ENCODE assay signal across 8 cellular contexts in the genomic region with DNA sequence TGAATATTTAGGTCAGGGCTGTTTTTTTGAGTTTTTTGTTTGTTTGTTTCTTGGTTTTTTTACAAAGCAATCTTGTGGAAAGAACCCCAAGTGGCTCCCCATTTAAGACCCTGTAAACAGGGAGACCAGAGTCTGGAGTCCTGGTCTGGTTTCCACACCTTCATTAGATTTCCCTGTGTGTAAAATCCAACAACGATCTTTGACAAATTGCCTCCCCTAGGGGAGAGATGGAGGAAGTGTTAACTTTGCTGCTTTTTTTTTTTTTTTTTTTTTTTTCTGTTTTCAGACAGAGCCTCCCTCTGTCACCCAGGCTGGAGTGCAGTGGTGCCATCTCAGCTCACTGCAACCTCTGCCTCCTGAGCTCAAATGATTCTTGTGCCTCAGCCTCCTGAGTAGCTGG.
A peak's percentile ranks its signal among the peaks of the same experiment; 100 is the strongest.
DNase-seq lines count a peak whose midpoint lies in the region; ATAC-seq, FAIRE-seq and TF ChIP-seq lines count a peak whose summit lies in the region.
"Not testable (repeated sequence)": the region's sequence is repeated elsewhere in the genome, so short reads cannot be mapped to it uniquely, and the experiment has no call there.

No MANE protein-coding gene starts in this region.

- intact Hi-C loops in HCT116 (cut with micrococcal nuclease); PC-3 (cut with micrococcal nuclease); K562 (cut with micrococcal nuclease); mucosa of descending colon (cut with DNase I, micrococcal nuclease); transverse colon (cut with DNase I; ENCODE audit: low total_unique reads): not testable (repeated sequence)

- not testable (repeated sequence) for H2AFZ ChIP-seq in HCT116 (ENCODE audit: low read depth, low read length, poor library complexity, severe bottlenecking); PC-3 (ENCODE audit: low read length); K562 (ENCODE audit: low read depth, low read length)

- not testable (repeated sequence) for H3K27me3 ChIP-seq in HCT116 (ENCODE audit: insufficient read depth, low read length); PC-3 (ENCODE audit: low read length); K562 (ENCODE audit: control insufficient read depth in 2 of 2, insufficient read depth in 2 of 2, low read length in 2 of 2); transverse colon

- TF ChIP-seq RAD21 in HCT116 (IDR thresholded peaks at IDR 0.05; ENCODE audit: low read depth), result peak; percentile 59
- TF ChIP-seq RAD21 in K562 (CRISPR knock-in tag; conservative IDR thresholded peaks at IDR 0.05 in 1 of 2, IDR thresholded peaks at IDR 0.05 in 1 of 2), result not testable (repeated sequence)

- not testable (repeated sequence) for H3K9ac ChIP-seq in HCT116 (ENCODE audit: low read length); PC-3 (ENCODE audit: low read length); K562 (ENCODE audit: insufficient read depth in 1 of 2, low read depth in 2 of 2, low read length in 2 of 2)

- H3K4me1 ChIP-seq in HCT116 (ENCODE audit: control insufficient read depth in 1 of 2, insufficient read depth in 2 of 2, low read length in 2 of 2); PC-3 (ENCODE audit: insufficient read depth, low read length); K562 (replicated peaks in 1 of 2; ENCODE audit: control insufficient read depth in 2 of 2, insufficient read depth in 2 of 2, low read length in 2 of 2); mucosa of descending colon (ENCODE audit: low read depth); transverse colon: not testable (repeated sequence)

- CTCF ChIA-PET in HCT116 (lab: Charles Lee); PC-3 (lab: Charles Lee); K562 (lab: Yijun Ruan, JAX; ENCODE audit: low intra/inter-chr PET ratio): not testable (repeated sequence)

- H3K27ac ChIP-seq in HCT116 (ENCODE audit: low read depth, low read length); PC-3 (ENCODE audit: low read length); K562 (ENCODE audit: extremely low read depth, low read depth, low read length); transverse colon: not testable (repeated sequence)

- H3K9me3 ChIP-seq in HCT116 (ENCODE audit: control insufficient read depth in 1 of 2, insufficient read depth in 1 of 2, low read depth in 1 of 2, low read length in 2 of 2); PC-3 (ENCODE audit: low read length); K562 (replicated peaks; ENCODE audit: control insufficient read depth, insufficient read depth, low read depth, low read length); mucosa of descending colon; transverse colon: not testable (repeated sequence)

- peak; percentile 21 for TF ChIP-seq CTCF in D721Med (IDR thresholded peaks at IDR 0.05; ENCODE audit: insufficient read depth, missing control alignments)
- TF ChIP-seq CTCF in HCT116 (IDR thresholded peaks at IDR 0.05 in 2 of 3, conservative IDR thresholded peaks at IDR 0.05 in 1 of 3; ENCODE audit: borderline replicate concordance in 1 of 3, insufficient read depth in 1 of 3, low read depth in 2 of 3, low read length in 2 of 3), result peak; percentile 34 to 45 (median 43); a peak in 4 of 6 replicates
- not testable (repeated sequence) for TF ChIP-seq CTCF in PC-3 (conservative IDR thresholded peaks at IDR 0.05; ENCODE audit: low read depth, low read length)
- TF ChIP-seq CTCF in K562 (IDR thresholded peaks at IDR 0.05 in 2 of 3, conservative IDR thresholded peaks at IDR 0.05 in 1 of 3; ENCODE audit: insufficient read depth in 2 of 3, low read depth in 1 of 3, low read length in 3 of 3), result peak; percentile 31 to 62 (median 40); a peak in 4 of 6 replicates
- TF ChIP-seq CTCF in mucosa of descending colon (IDR thresholded peaks at IDR 0.05), result peak; percentile 9
- peak in 3 of 5 experiments; percentile 16 to 27 (median 16) for TF ChIP-seq CTCF in transverse colon (IDR thresholded peaks at IDR 0.05)

- BruUV-seq in HCT116 (replicated peaks; lab: Mats Ljungman, UMichigan); PC-3 (replicated peaks; lab: Mats Ljungman, UMichigan); K562 (replicated peaks; lab: Mats Ljungman, UMichigan): not testable (repeated sequence)

- not testable (repeated sequence) for DNase-seq in D721Med (ENCODE audit: insufficient read length, low spot score); HCT116 (ENCODE audit: low read depth, low spot score); K562 (ENCODE audit: extremely low read depth in 1 of 4, low spot score in 3 of 4); mucosa of descending colon; transverse colon
- DNase-seq in NAMALWA (ENCODE audit: low spot score) (peak; percentile 17), PC-3 (peak; percentile 4), erythroblast (lab: John Stamatoyannopoulos, UW) (peak; percentile 31 to 42)

- TF ChIP-seq EP300 in K562 (IDR thresholded peaks at IDR 0.05; ENCODE audit: low read length); transverse colon (IDR thresholded peaks at IDR 0.05; ENCODE audit: low read depth): not testable (repeated sequence)

- TF ChIP-seq POLR2A in HCT116 (IDR thresholded peaks at IDR 0.05; ENCODE audit: borderline replicate concordance, extremely low read depth, insufficient read depth, insufficient read length); K562 (conservative IDR thresholded peaks at IDR 0.05); erythroblast (IDR thresholded peaks at IDR 0.05; ENCODE audit: low read length); transverse colon (IDR thresholded peaks at IDR 0.05): not testable (repeated sequence)

- not testable (repeated sequence) for H3K4me2 ChIP-seq in HCT116 (ENCODE audit: low read length); PC-3 (ENCODE audit: low read length); K562 (ENCODE audit: insufficient read depth, low read length)

- H3K9me2 ChIP-seq in HCT116 (ENCODE audit: insufficient read depth); PC-3 (replicated peaks; ENCODE audit: low read length): not testable (repeated sequence)

- H4K20me1 ChIP-seq in HCT116 (ENCODE audit: insufficient read depth); PC-3 (ENCODE audit: low read length); K562 (replicated peaks; ENCODE audit: control insufficient read depth, insufficient read depth, low read length): not testable (repeated sequence)

- not testable (repeated sequence) for FAIRE-seq in D721Med (lab: Jason Lieb, UNC); K562 (lab: Jason Lieb, UNC)

- H3K36me3 ChIP-seq in HCT116 (ENCODE audit: control insufficient read depth in 1 of 2, insufficient read depth in 2 of 2, low read length in 2 of 2); PC-3 (ENCODE audit: low read depth, low read length); K562 (ENCODE audit: control insufficient read depth, insufficient read depth, low read length); mucosa of descending colon (ENCODE audit: low read depth); transverse colon: not testable (repeated sequence)

- POLR2A ChIA-PET in HCT116 (lab: Charles Lee); PC-3 (lab: Charles Lee; ENCODE audit: unreplicated experiment); K562 (lab: Yijun Ruan, JAX): not testable (repeated sequence)

- in situ Hi-C loops in K562 (cut with MboI); transverse colon (cut with MboI; ENCODE audit: low pct_ligation_motif_present in 1 of 4, low pct_unique_long_range_greater_than_20kb in 1 of 4, low sequenced_read_pairs in 3 of 4): not testable (repeated sequence)

- WGBS in K562 (ENCODE audit: insufficient coverage, low coverage, missing lambda C conversion rate), result 0% methylated on average over 1 of the region's 1 CpG
- WGBS in transverse colon (ENCODE audit: low coverage in 1 of 2), 2 donors, result 0% methylated on average over 1 of the region's 1 CpG; no CpG with 5 or more reads in 1 of the 2 donors

- not testable (repeated sequence) for H3K4me3 ChIP-seq in HCT116 (replicated peaks in 1 of 2; ENCODE audit: low read depth in 1 of 2, low read length in 2 of 2); PC-3 (ENCODE audit: low read length); K562; mucosa of descending colon; transverse colon

- not testable (repeated sequence) for ATAC-seq in HCT116, PC-3, K562, mucosa of descending colon

- not testable (repeated sequence) for H3F3A ChIP-seq in PC-3 (ENCODE audit: low read length, unreplicated experiment)

- RAD21 ChIA-PET in HCT116 (lab: Charles Lee; ENCODE audit: low non-redundant PET in 1 of 2, low total read pairs in 2 of 2, uncharacterized antibody in 2 of 2, unreplicated experiment in 2 of 2), result not testable (repeated sequence)

- not testable (repeated sequence) for H3K79me2 ChIP-seq in HCT116 (ENCODE audit: insufficient read depth, low read length); PC-3 (ENCODE audit: low read length); K562 (ENCODE audit: control insufficient read depth, insufficient read depth, low read length)

- H3K9me1 ChIP-seq in K562 (ENCODE audit: control insufficient read depth, insufficient read depth, low read length), result not testable (repeated sequence)

TF ChIP-seq in K562, 482 proteins besides CTCF, POLR2A, EP300 and RAD21:
- TF ChIP-seq SMC3 (conservative IDR thresholded peaks at IDR 0.05; ENCODE audit: insufficient read depth, low read depth, low read length) (peak; percentile 46; the same call in 1 of the 2 replicates), ZNF384 (IDR thresholded peaks at IDR 0.05; ENCODE audit: low read depth, low read length) (peak; percentile 91)
